In the genomic region with DNA sequence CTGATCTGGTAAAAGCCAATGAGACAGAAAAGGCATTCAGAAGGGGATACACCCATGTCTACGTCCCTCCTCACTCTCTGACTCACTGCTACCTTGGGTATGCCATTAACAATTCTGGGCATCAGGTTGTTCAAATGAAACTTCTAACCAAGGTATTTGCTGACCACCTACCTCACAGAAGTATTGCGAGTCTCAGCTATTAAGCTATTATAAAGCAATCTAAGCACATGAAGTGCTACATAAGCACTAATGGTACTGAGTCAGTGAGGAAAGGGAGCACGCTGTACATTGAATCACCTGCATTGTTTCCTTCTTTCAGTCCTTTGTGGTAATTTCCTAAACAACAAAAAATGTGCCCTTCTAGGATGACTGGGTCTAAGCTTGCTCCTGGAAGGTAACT, we compare ENCODE assay signal across 19 cellular contexts.
"Had no signal": no experiment of that assay in that cellular context is flagged by ENCODE, and none has a peak within 500 bp of the region (broad histone marks: within the 10 kb centered on the region; RNA-seq: fewer than 3 reads in every experiment).

No MANE protein-coding gene starts in this region.

- ATAC-seq: activated T-cell treated with anti-CD3 and anti-CD28 coated beads, Interleukin-2, amount 50 U/mL, for 4 hours; natural killer cell treated with Interleukin-12 subunit alpha and Interleukin-12 subunit beta and Interleukin-15 and Interleukin-18, amount 100 ng/mL, for 72 hours; T-helper 17 cell had no signal

- H3K4me1 ChIP-seq: adrenal gland, colonic mucosa, left ventricle myocardium inferior, upper lobe of left lung had no signal

- H3K36me3 ChIP-seq: adrenal gland, ascending aorta, colonic mucosa, left ventricle myocardium inferior, spleen, thoracic aorta, upper lobe of left lung had no signal

- H3K27ac ChIP-seq: adrenal gland, ascending aorta, colonic mucosa, dorsolateral prefrontal cortex, left ventricle myocardium inferior, spleen, thoracic aorta, upper lobe of left lung had no signal

- H3K27me3 ChIP-seq: adrenal gland, ascending aorta, colonic mucosa, dorsolateral prefrontal cortex, spleen, upper lobe of left lung had no signal

- H3K9me3 ChIP-seq: adrenal gland, ascending aorta, colonic mucosa, left ventricle myocardium inferior, spleen, thoracic aorta, upper lobe of left lung had no signal

- DNase-seq: activated CD4-positive, alpha-beta T cell treated with anti-CD3 and anti-CD28 coated beads for 4 hours; activated CD4-positive, alpha-beta T cell treated with anti-CD3 and anti-CD28 coated beads, Interleukin-2, amount 50 U/mL, for 48 hours; activated CD4-positive, CD25-positive, alpha-beta regulatory T cell; activated CD8-positive, alpha-beta memory T cell treated with anti-CD3 and anti-CD28 coated beads, Interleukin-2, amount 50 U/mL, for 48 hours; activated naive CD4-positive, alpha-beta T cell; activated T-cell treated with anti-CD3 and anti-CD28 coated beads, Interleukin-2, amount 50 U/mL, for 4 hours; adrenal gland; colonic mucosa; dorsolateral prefrontal cortex; kidney glomerular epithelial cell; left ventricle myocardium inferior; spleen; stimulated activated CD4-positive, alpha-beta T cell treated with anti-CD3 and anti-CD28 coated beads, Interleukin-4, amount 100 ng/mL, for 1 hour; stimulated activated naive CD4-positive, alpha-beta T cell treated with Interleukin-2 at 50 U/mL for 16 hours; T-helper 17 cell; upper lobe of left lung had no signal

- H3K4me3 ChIP-seq: adrenal gland, ascending aorta, colonic mucosa, dorsolateral prefrontal cortex, left ventricle myocardium inferior, spleen, thoracic aorta, upper lobe of left lung had no signal
